In genomic region chr11:115500547-115501503, GRCh38 we compare ENCODE assay signal across 10 cellular contexts. TPM values are rescaled to one million over a fixed set of nuclear protein-coding genes. Genes with fewer than 3 reads are reported as not detected.
DNase-seq lines count a peak whose midpoint lies in the region; ATAC-seq, FAIRE-seq and TF ChIP-seq lines count a peak whose summit lies in the region.
"Had no signal": no experiment of that assay in that cellular context is flagged by ENCODE, and none has a peak within 500 bp of the region (broad histone marks: within the 10 kb centered on the region; RNA-seq: fewer than 3 reads in every experiment).

No MANE protein-coding gene starts in this region.

- no peak overlapping the region for H3K27ac Mint-ChIP-seq in natural killer cell
- H3K27ac Mint-ChIP-seq in natural killer cell treated with Interleukin-12 subunit alpha and Interleukin-12 subunit beta and Interleukin-15 and Interleukin-18, amount 100 ng/mL, for 72 hours = no peak overlapping the region

- peaks cover 24 to 44% of the 10 kb centered on the region in 2 donors for H3K27me3 Mint-ChIP-seq in natural killer cell (ENCODE audit: low read depth in 2 of 2)
- H3K27me3 Mint-ChIP-seq in natural killer cell treated with Interleukin-12 subunit alpha and Interleukin-12 subunit beta and Interleukin-15 and Interleukin-18, amount 100 ng/mL, for 72 hours = peaks cover 19 to 32% of the 10 kb centered on the region in 2 donors

- H3K36me3 Mint-ChIP-seq in natural killer cell = no peaks in the 10 kb centered on the region
- H3K36me3 Mint-ChIP-seq in natural killer cell treated with Interleukin-12 subunit alpha and Interleukin-12 subunit beta and Interleukin-15 and Interleukin-18, amount 100 ng/mL, for 72 hours = no peaks in the 10 kb centered on the region

- DNase-seq in natural killer cell (no peak), RPMI7951 (ENCODE audit: low read depth) (peak; percentile 43), urothelium cell line (ENCODE audit: low spot score) (no peak), middle frontal gyrus (ENCODE audit: extremely low spot score, low spot score) (no peak), hepatic stellate cell (ENCODE audit: low spot score) (no peak)
- DNase-seq in natural killer cell treated with Interleukin-12 subunit alpha and Interleukin-12 subunit beta and Interleukin-15 and Interleukin-18, amount 100 ng/mL, for 72 hours (ENCODE audit: low spot score) = no peak
- DNase-seq: stimulated activated naive CD8-positive, alpha-beta T cell treated with anti-CD3 and anti-CD28 coated beads, Interleukin-15, Interleukin-2, amounts not matched to agents 100 U/mL and 50 U/mL, for 24 hours had no signal

- H3K4me3 Mint-ChIP-seq in natural killer cell = peak overlapping the region; percentile 17
- H3K4me3 Mint-ChIP-seq in natural killer cell treated with Interleukin-12 subunit alpha and Interleukin-12 subunit beta and Interleukin-15 and Interleukin-18, amount 100 ng/mL, for 72 hours = no peak overlapping the region

- H3K27me3 ChIP-seq in iPS-15b (ENCODE audit: control insufficient read depth, insufficient read depth, low read length) = peaks cover 51% of the 10 kb centered on the region

- H3K36me3 ChIP-seq in iPS-15b (ENCODE audit: control insufficient read depth, insufficient read depth, low read length) = no peaks in the 10 kb centered on the region

- H3K9ac ChIP-seq in iPS-15b (ENCODE audit: low read depth, low read length) = no peak overlapping the region

- peaks cover 0 to 3% of the 10 kb centered on the region in 2 donors for H3K9me3 Mint-ChIP-seq in natural killer cell
- peaks cover 2% of the 10 kb centered on the region for H3K9me3 Mint-ChIP-seq in natural killer cell treated with Interleukin-12 subunit alpha and Interleukin-12 subunit beta and Interleukin-15 and Interleukin-18, amount 100 ng/mL, for 72 hours

- no peak for TF ChIP-seq CTCF in natural killer cell (IDR thresholded peaks at IDR 0.05)

- ATAC-seq in natural killer cell = no peak
- ATAC-seq in natural killer cell treated with Interleukin-12 subunit alpha and Interleukin-12 subunit beta and Interleukin-15 and Interleukin-18, amount 100 ng/mL, for 72 hours = no peak
- ATAC-seq in HG03095 (IDR thresholded peaks at IDR 0.05; ENCODE audit: unreplicated experiment) = no peak
- ATAC-seq: stimulated activated naive CD8-positive, alpha-beta T cell treated with anti-CD3 and anti-CD28 coated beads, Interleukin-15, Interleukin-2, amounts not matched to agents 100 U/mL and 50 U/mL, for 24 hours had no signal

- FAIRE-seq in urothelium cell line (lab: Jason Lieb, UNC) = peak; percentile 58
- FAIRE-seq: endometrium had no signal

- intact Hi-C loops in natural killer cell (cut with micrococcal nuclease) = no loop called here

- H3K4me1 ChIP-seq in iPS-15b (ENCODE audit: control insufficient read depth, insufficient read depth, low read length) = peaks cover 32% of the 10 kb centered on the region

- H3K4me3 ChIP-seq in iPS-15b (ENCODE audit: low read depth, low read length) = peak overlapping the region; percentile 15

- H3K4me1 Mint-ChIP-seq in natural killer cell = peaks cover 5 to 12% of the 10 kb centered on the region in 2 donors
- H3K4me1 Mint-ChIP-seq in natural killer cell treated with Interleukin-12 subunit alpha and Interleukin-12 subunit beta and Interleukin-15 and Interleukin-18, amount 100 ng/mL, for 72 hours (ENCODE audit: low read depth in 2 of 2) = peaks cover 0 to 3% of the 10 kb centered on the region in 2 donors

- no peaks in the 10 kb centered on the region for H3K9me3 ChIP-seq in iPS-15b (ENCODE audit: control insufficient read depth, insufficient read depth, low read length)

RNA-seq across cellular contexts. Expression of gene CADM1, which starts 3.4 kb away (rescaled TPM):
- 1 to 10 TPM; 3.2 to 4.2 (median 3.9) TPM for total RNA-seq in natural killer cell
- total RNA-seq in natural killer cell treated with Interleukin-12 subunit alpha and Interleukin-12 subunit beta and Interleukin-15 and Interleukin-18, amount 100 ng/mL, for 72 hours = 1 to 10 TPM in 1 of 2 donors, under 1 TPM in 1; 0.50 to 1.0 TPM
- 63.0 and 68.9 TPM in 2 replicates for total RNA-seq in RPMI7951 (2014; rRNA removed; shearing (Covaris generic))

Comparison
In these comparisons a context has a peak if more than half of its experiments do, and no peak if none do; other contexts are left out.
1. RNA of gene CADM1, which starts 3.4 kb away (total RNA-seq): 63.0 to 68.9 TPM in RPMI7951; 3.2 to 4.2 TPM in natural killer cell and 0.50 to 1.0 TPM in natural killer cell treated with Interleukin-12 subunit alpha and Interleukin-12 subunit beta and Interleukin-15 and Interleukin-18, amount 100 ng/mL, for 72 hours; every median in the first group is over 10 times any median in the second.